Comparison of ENCODE assay signal across 8 cellular contexts in the genomic region with DNA sequence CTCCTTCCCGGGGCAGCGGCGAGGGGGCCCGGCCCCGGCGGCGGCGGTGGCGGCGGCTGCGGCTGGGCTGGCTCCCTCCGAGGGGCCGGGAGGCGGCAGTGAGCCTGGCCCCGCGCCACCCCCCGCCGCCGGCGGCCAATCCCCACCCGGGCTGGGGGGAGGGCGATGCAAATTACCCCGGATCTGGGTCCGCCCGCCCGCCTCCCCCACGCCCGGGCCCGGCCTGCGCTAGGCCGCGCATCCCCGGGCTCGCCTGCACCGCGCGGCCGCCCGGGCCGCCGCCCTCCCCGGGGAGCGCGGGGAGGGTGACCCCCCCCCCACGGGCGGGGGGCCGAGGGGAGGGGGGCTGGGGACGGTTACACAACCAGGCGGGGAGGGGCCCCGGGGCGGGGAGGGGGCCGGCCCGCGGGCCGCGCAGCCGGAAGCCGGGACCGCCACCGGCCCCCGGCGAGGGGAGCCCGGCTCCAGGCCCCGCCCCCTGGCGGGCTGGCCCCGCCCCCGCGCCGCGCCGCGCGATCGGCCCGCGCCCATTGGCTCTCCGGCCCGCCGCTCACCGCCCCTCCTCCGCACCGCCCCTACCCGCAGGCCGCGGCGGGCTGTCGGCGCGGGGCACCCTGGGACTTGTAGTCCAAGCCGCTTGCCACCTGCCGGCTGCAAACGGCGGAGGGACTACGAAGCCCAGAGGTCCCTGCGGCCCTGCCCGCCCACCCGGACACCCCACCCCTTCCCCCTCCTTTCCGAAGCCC.
DNase-seq lines count a peak whose midpoint lies in the region; ATAC-seq and TF ChIP-seq lines count a peak whose summit lies in the region.

No MANE protein-coding gene starts in this region.

- H3K27me3 Mint-ChIP-seq in central memory CD8-positive, alpha-beta T cell, result no peaks in the 10 kb centered on the region

- peak overlapping the region; percentile 64 for H3K27ac Mint-ChIP-seq in central memory CD8-positive, alpha-beta T cell (ENCODE audit: low read depth)

- peaks cover 25% of the 10 kb centered on the region for H3K36me3 Mint-ChIP-seq in central memory CD8-positive, alpha-beta T cell (ENCODE audit: insufficient read depth)

- peak; percentile 69 for ATAC-seq in HG03342 (IDR thresholded peaks at IDR 0.05; ENCODE audit: unreplicated experiment)
- ATAC-seq in central memory CD8-positive, alpha-beta T cell (replicated peaks; ENCODE audit: extremely low read depth, poor library complexity, severe bottlenecking), result peak; percentile 74

- TF ChIP-seq POLR2A in GM19099 (IDR thresholded peaks at IDR 0.05; ENCODE audit: extremely low read depth, insufficient read length, low read depth), result peak; percentile 63

- peaks cover 25% of the 10 kb centered on the region for H3K4me1 Mint-ChIP-seq in central memory CD8-positive, alpha-beta T cell

- DNase-seq in AML-193 (lab: John Stamatoyannopoulos, UW), result peak; percentile 87 to 89
- DNase-seq in NCI-H446 (lab: John Stamatoyannopoulos, UW), result peak; percentile 85 to 98
- DNase-seq in activated CD4-positive, CD25-positive, alpha-beta regulatory T cell treated with anti-CD3 and anti-CD28 coated beads, Interleukin-2, amount 50 U/mL, for 72 hours, result peak; percentile 99
- peak; percentile 92 to 97 for DNase-seq in central memory CD8-positive, alpha-beta T cell (ENCODE audit: low spot score in 2 of 2)
- peak; percentile 86 for DNase-seq in kidney glomerular epithelial cell (lab: John Stamatoyannopoulos, UW)
- peak; percentile 93 to 96 for DNase-seq in stimulated activated CD4-positive, alpha-beta T cell treated with anti-CD3 and anti-CD28 coated beads, Interleukin-1b, Interleukin-23, amount 100 ng/mL, for 4 hours (ENCODE audit: low read depth in 2 of 2)

- H3K4me3 Mint-ChIP-seq in central memory CD8-positive, alpha-beta T cell, result peak overlapping the region; percentile 83

- H3K9me3 Mint-ChIP-seq in central memory CD8-positive, alpha-beta T cell, result no peaks in the 10 kb centered on the region

Comparison
In these comparisons a context has a peak if more than half of its experiments do, and no peak if none do; other contexts are left out.
1. Peak in every context shown above with its lines: DNase-seq and ATAC-seq.